Comparison of ENCODE assay signal across 16 cellular contexts in genomic region chrX:53000447-53001208, GRCh38. TPM values are rescaled to one million over a fixed set of nuclear protein-coding genes. Genes with fewer than 3 reads are reported as not detected.
A peak's percentile ranks its signal among the peaks of the same experiment; 100 is the strongest.
DNase-seq lines count a peak whose midpoint lies in the region; ATAC-seq and TF ChIP-seq lines count a peak whose summit lies in the region.
"Had no signal": no experiment of that assay in that cellular context is flagged by ENCODE, and none has a peak within 500 bp of the region (broad histone marks: within the 10 kb centered on the region; RNA-seq: fewer than 3 reads in every experiment).

No MANE protein-coding gene starts in this region.

- no peaks in the 10 kb centered on the region for H3K36me3 ChIP-seq in iPS-20b (ENCODE audit: insufficient read depth, low read depth, low read length)
- H3K36me3 ChIP-seq: BLaER1 treated with 17β-estradiol and CSF1 and Interleukin-3, amounts not matched to agents 10 nM and 100 nM; spleen had no signal

- H3K9me3 ChIP-seq in iPS-20b (ENCODE audit: insufficient read depth, low read depth, low read length): no peaks in the 10 kb centered on the region
- H3K9me3 ChIP-seq: BLaER1 treated with 17β-estradiol and CSF1 and Interleukin-3, amounts not matched to agents 10 nM and 100 nM; spleen had no signal

- POLR2A ChIA-PET in WTC11 (lab: Charles Lee): no interaction called here

- H3K4me1 ChIP-seq in iPS-20b (ENCODE audit: insufficient read depth, low read length): no peaks in the 10 kb centered on the region

- H3K27me3 Mint-ChIP-seq in stimulated activated naive CD8-positive, alpha-beta T cell treated with anti-CD3 and anti-CD28 coated beads, Interleukin-15, Interleukin-2, amounts not matched to agents 100 ng/mL and 50 ng/mL, for 24 hours: no peaks in the 10 kb centered on the region
- H3K27me3 Mint-ChIP-seq in WTC11 (ENCODE audit: low read depth): peaks cover 51% of the 10 kb centered on the region

- TF ChIP-seq CTCF in WTC11 (IDR thresholded peaks at IDR 0.05): no peak

- no peak for DNase-seq in stimulated activated naive CD8-positive, alpha-beta T cell treated with anti-CD3 and anti-CD28 coated beads, Interleukin-15, Interleukin-2, amounts not matched to agents 100 U/mL and 50 U/mL, for 24 hours
- no peak for DNase-seq in WTC11 (ENCODE audit: low spot score)
- no peak for DNase-seq in activated CD4-positive, CD25-positive, alpha-beta regulatory T cell (lab: John Stamatoyannopoulos, UW)
- DNase-seq in 8988T: no peak
- DNase-seq: activated gamma-delta T cell; DMS79; effector memory CD8-positive, alpha-beta T cell; Karpas-422; NCI-H1105 treated with DMSO at 0.1 percent for 48 hours; spleen had no signal

- H3K27ac Mint-ChIP-seq in stimulated activated naive CD8-positive, alpha-beta T cell treated with anti-CD3 and anti-CD28 coated beads, Interleukin-15, Interleukin-2, amounts not matched to agents 100 ng/mL and 50 ng/mL, for 24 hours: no peak overlapping the region
- no peak overlapping the region for H3K27ac Mint-ChIP-seq in WTC11
- H3K27ac Mint-ChIP-seq: effector memory CD8-positive, alpha-beta T cell had no signal

- H3K36me3 Mint-ChIP-seq in stimulated activated naive CD8-positive, alpha-beta T cell treated with anti-CD3 and anti-CD28 coated beads, Interleukin-15, Interleukin-2, amounts not matched to agents 100 ng/mL and 50 ng/mL, for 24 hours (ENCODE audit: low read depth): no peaks in the 10 kb centered on the region
- no peaks in the 10 kb centered on the region for H3K36me3 Mint-ChIP-seq in WTC11

- H3K4me3 ChIP-seq in iPS-20b (ENCODE audit: low read length): peak overlapping the region; percentile 22; the same call in 1 of the 2 replicates
- H3K4me3 ChIP-seq: BLaER1 treated with 17β-estradiol and CSF1 and Interleukin-3, amounts not matched to agents 10 nM and 100 nM had no signal

- no peaks in the 10 kb centered on the region for H3K9me3 Mint-ChIP-seq in stimulated activated naive CD8-positive, alpha-beta T cell treated with anti-CD3 and anti-CD28 coated beads, Interleukin-15, Interleukin-2, amounts not matched to agents 100 ng/mL and 50 ng/mL, for 24 hours
- H3K9me3 Mint-ChIP-seq in WTC11: no peaks in the 10 kb centered on the region
- H3K9me3 Mint-ChIP-seq: effector memory CD8-positive, alpha-beta T cell had no signal

- no peaks in the 10 kb centered on the region; the same call in 1 of the 2 replicates for H3K27me3 ChIP-seq in iPS-20b (ENCODE audit: insufficient read depth, low read length)

- peak overlapping the region; percentile 35 for H3K4me3 Mint-ChIP-seq in stimulated activated naive CD8-positive, alpha-beta T cell treated with anti-CD3 and anti-CD28 coated beads, Interleukin-15, Interleukin-2, amounts not matched to agents 100 ng/mL and 50 ng/mL, for 24 hours
- H3K4me3 Mint-ChIP-seq in WTC11: peak overlapping the region; percentile 58

- no peak overlapping the region for H3K27ac ChIP-seq in iPS-20b (ENCODE audit: low read length)
- H3K27ac ChIP-seq: BLaER1 treated with 17β-estradiol and CSF1 and Interleukin-3, amounts not matched to agents 10 nM and 100 nM had no signal

- CTCF ChIA-PET in WTC11 (lab: Charles Lee): no interaction called here

- no peak for ATAC-seq in stimulated activated naive CD8-positive, alpha-beta T cell treated with anti-CD3 and anti-CD28 coated beads, Interleukin-15, Interleukin-2, amounts not matched to agents 100 U/mL and 50 U/mL, for 24 hours
- ATAC-seq in WTC11: no peak
- ATAC-seq in HG03139 (IDR thresholded peaks at IDR 0.05; ENCODE audit: unreplicated experiment): no peak
- ATAC-seq: effector memory CD8-positive, alpha-beta T cell; left lobe of liver had no signal

- peaks cover 29% of the 10 kb centered on the region for H3K4me1 Mint-ChIP-seq in stimulated activated naive CD8-positive, alpha-beta T cell treated with anti-CD3 and anti-CD28 coated beads, Interleukin-15, Interleukin-2, amounts not matched to agents 100 ng/mL and 50 ng/mL, for 24 hours (ENCODE audit: low read depth)
- H3K4me1 Mint-ChIP-seq in WTC11: peaks cover 3% of the 10 kb centered on the region; the same call in 1 of the 2 replicates

- H3K9ac ChIP-seq in iPS-20b (ENCODE audit: low read depth, low read length): no peak overlapping the region
- H3K9ac ChIP-seq: BLaER1 treated with 17β-estradiol and CSF1 and Interleukin-3, amounts not matched to agents 10 nM and 100 nM had no signal

TF ChIP-seq in WTC11, 78 proteins besides CTCF, POLR2A, EP300 and RAD21:
- TF ChIP-seq ZNF396 (CRISPR knock-in tag; IDR thresholded peaks at IDR 0.05; ENCODE audit: borderline replicate concordance): no peak
- no peak for TF ChIP-seq CREM (CRISPR knock-in tag; IDR thresholded peaks at IDR 0.05)
- TF ChIP-seq ZNF512 (CRISPR knock-in tag; IDR thresholded peaks at IDR 0.05; ENCODE audit: borderline replicate concordance): no peak
- TF ChIP-seq JAZF1 (CRISPR knock-in tag; IDR thresholded peaks at IDR 0.05): no peak
- no peak for TF ChIP-seq FOXP1 (CRISPR knock-in tag; IDR thresholded peaks at IDR 0.05; ENCODE audit: borderline replicate concordance)
- no peak for TF ChIP-seq ZNF138 (CRISPR knock-in tag; conservative IDR thresholded peaks at IDR 0.05)
- no peak for TF ChIP-seq CREB1 (CRISPR knock-in tag; IDR thresholded peaks at IDR 0.05)
- no peak for TF ChIP-seq NFE2L1 (CRISPR knock-in tag; IDR thresholded peaks at IDR 0.05)
- TF ChIP-seq GTF2I (CRISPR knock-in tag; conservative IDR thresholded peaks at IDR 0.05): no peak
- TF ChIP-seq, protein P1, sequence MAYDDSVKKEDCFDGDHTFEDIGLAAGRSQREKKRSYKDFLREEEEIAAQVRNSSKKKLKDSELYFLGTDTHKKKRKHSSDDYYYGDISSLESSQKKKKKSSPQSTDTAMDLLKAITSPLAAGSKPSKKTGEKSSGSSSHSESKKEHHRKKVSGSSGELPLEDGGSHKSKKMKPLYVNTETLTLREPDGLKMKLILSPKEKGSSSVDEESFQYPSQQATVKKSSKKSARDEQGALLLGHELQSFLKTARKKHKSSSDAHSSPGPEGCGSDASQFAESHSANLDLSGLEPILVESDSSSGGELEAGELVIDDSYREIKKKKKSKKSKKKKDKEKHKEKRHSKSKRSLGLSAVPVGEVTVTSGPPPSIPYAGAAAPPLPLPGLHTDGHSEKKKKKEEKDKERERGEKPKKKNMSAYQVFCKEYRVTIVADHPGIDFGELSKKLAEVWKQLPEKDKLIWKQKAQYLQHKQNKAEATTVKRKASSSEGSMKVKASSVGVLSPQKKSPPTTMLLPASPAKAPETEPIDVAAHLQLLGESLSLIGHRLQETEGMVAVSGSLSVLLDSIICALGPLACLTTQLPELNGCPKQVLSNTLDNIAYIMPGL (CRISPR knock-in tag; IDR thresholded peaks at IDR 0.05): no peak
- no peak for TF ChIP-seq SOX15 (CRISPR knock-in tag; IDR thresholded peaks at IDR 0.05)
- TF ChIP-seq ZNF121 (CRISPR knock-in tag; IDR thresholded peaks at IDR 0.05): no peak
TF ChIP-seq in WTC11: peak in this region for 0.

RNA-seq across cellular contexts. Expression of gene FAM156A, which starts 42.3 kb away (rescaled TPM):
- total RNA-seq in WTC11 (2021): 14.0 to 15.4 TPM (median 15.3 TPM) in 3 replicates

RNA-seq across cellular contexts. Expression of gene GPR173, which starts 48.0 kb away (rescaled TPM):
- 7.3 to 11.0 TPM (median 9.3 TPM) in 3 replicates for total RNA-seq in WTC11 (2021)
- total RNA-seq: bronchial epithelial cell had no signal
